In genomic region chr11:68282141-68282860, GRCh38 we compare ENCODE assay signal across 1 cellular context.
TF ChIP-seq lines count a peak whose summit lies in the region.

No MANE protein-coding gene starts in this region.

TF ChIP-seq in K562, 482 proteins besides CTCF, POLR2A, EP300 and RAD21 (continued from another document):
- no peak for TF ChIP-seq RAD51 (IDR thresholded peaks at IDR 0.05; ENCODE audit: borderline replicate concordance, low read depth)
- no peak for TF ChIP-seq PCBP1 (IDR thresholded peaks at IDR 0.05; ENCODE audit: low read depth, low read length, poor library complexity, severe bottlenecking)
- TF ChIP-seq SUPT5H (IDR thresholded peaks at IDR 0.05) = no peak
- peak; percentile 77 for TF ChIP-seq FOSL1 (tag; conservative IDR thresholded peaks at IDR 0.05)
